ENCODE assay signal across 20 cellular contexts in genomic region chr20:7379206-7379605, GRCh38.
A peak's percentile ranks its signal among the peaks of the same experiment; 100 is the strongest.
DNase-seq lines count a peak whose midpoint lies in the region; ATAC-seq and TF ChIP-seq lines count a peak whose summit lies in the region.
"Had no signal": no experiment of that assay in that cellular context is flagged by ENCODE, and none has a peak within 500 bp of the region (broad histone marks: within the 10 kb centered on the region; RNA-seq: fewer than 3 reads in every experiment).

No MANE protein-coding gene starts in this region.

- H2AFZ ChIP-seq in mammary epithelial cell (ENCODE audit: low read depth, low read length), result peak overlapping the region; percentile 35
- no peak overlapping the region for H2AFZ ChIP-seq in osteoblast (ENCODE audit: low read length)

- H3K9me3 ChIP-seq in mammary epithelial cell (replicated peaks; ENCODE audit: insufficient read depth, low read length) (no peaks in the 10 kb centered on the region), osteoblast (ENCODE audit: low read depth, low read length) (no peaks in the 10 kb centered on the region)
- H3K9me3 ChIP-seq: BLaER1, HAP-1 had no signal

- CTCF ChIA-PET in mammary epithelial cell (lab: Charles Lee; ENCODE audit: low non-redundant PET) (no interaction called here), MCF 10A (lab: Yijun Ruan, JAX) (interaction anchor here (0.6 to 2.5 kb wide), 4 partner anchors 266 to 1343 kb away, joined by 3 to 14 read pairs (median 3); no protein-coding TSS in a partner anchor)

- no peaks in the 10 kb centered on the region for H3K27me3 ChIP-seq in mammary epithelial cell (ENCODE audit: insufficient read depth, low read length)
- no peaks in the 10 kb centered on the region for H3K27me3 ChIP-seq in osteoblast (ENCODE audit: insufficient read depth, low read length)
- H3K27me3 ChIP-seq: BLaER1 had no signal

- TF ChIP-seq CTCF in mammary epithelial cell (conservative IDR thresholded peaks at IDR 0.05 in 1 of 2, IDR thresholded peaks at IDR 0.05 in 1 of 2; ENCODE audit: extremely low read depth in 1 of 2, insufficient read depth in 1 of 2, low read depth in 1 of 2, low read length in 2 of 2), result no peak
- TF ChIP-seq CTCF in MCF 10A (IDR thresholded peaks at IDR 0.05; ENCODE audit: unreplicated experiment), result no peak
- TF ChIP-seq CTCF in osteoblast (IDR thresholded peaks at IDR 0.05; ENCODE audit: extremely low read depth, low read depth, low read length), result no peak

- no peak overlapping the region for H3K4me3 ChIP-seq in mammary epithelial cell (replicated peaks in 1 of 3; ENCODE audit: insufficient read depth in 1 of 3, low read depth in 2 of 3, low read length in 3 of 3)
- no peak overlapping the region for H3K4me3 ChIP-seq in osteoblast (ENCODE audit: insufficient read depth, low read length)
- H3K4me3 ChIP-seq: BLaER1, GM12878, HAP-1 had no signal

- H3K27me3 Mint-ChIP-seq in MCF 10A (ENCODE audit: insufficient read depth, unreplicated experiment), result no peaks in the 10 kb centered on the region
- H3K27me3 Mint-ChIP-seq: B cell; CD4-positive, CD25-positive, alpha-beta regulatory T cell had no signal

- H4K20me1 ChIP-seq in mammary epithelial cell (ENCODE audit: insufficient read depth, low read length) (no peaks in the 10 kb centered on the region), osteoblast (ENCODE audit: insufficient read depth, low read length) (no peaks in the 10 kb centered on the region)
- H4K20me1 ChIP-seq: BLaER1 had no signal

- in situ Hi-C loops in mammary epithelial cell (cut with MboI; ENCODE audit: low sequenced_read_pairs in 2 of 2), result loop anchor here (10.0 to 25.0 kb wide), 2 partner anchors 264 to 483 kb away; no protein-coding TSS in a partner anchor

- no peaks in the 10 kb centered on the region for H3K4me1 Mint-ChIP-seq in MCF 10A (ENCODE audit: insufficient read depth, unreplicated experiment)
- H3K4me1 Mint-ChIP-seq: B cell; CD4-positive, CD25-positive, alpha-beta regulatory T cell had no signal

- dilution Hi-C loops in mammary epithelial cell (cut with HindIII; ENCODE audit: low sequenced_read_pairs), result no loop called here

- H3K79me2 ChIP-seq in mammary epithelial cell (ENCODE audit: insufficient read depth, low read length), result no peaks in the 10 kb centered on the region
- no peaks in the 10 kb centered on the region for H3K79me2 ChIP-seq in osteoblast (ENCODE audit: insufficient read depth, low read length)

- intact Hi-C loops in mammary epithelial cell (cut with micrococcal nuclease), result loop anchor here (5.0 to 10.0 kb wide), 4 partner anchors 77 to 1234 kb away; partner anchors contain the start of gene BMP2
- intact Hi-C loops in MCF 10A (cut with micrococcal nuclease), result loop anchor here (5.0 kb wide), 3 partner anchors 267 to 1112 kb away; no protein-coding TSS in a partner anchor

- POLR2A ChIA-PET in MCF 10A (lab: Yijun Ruan, JAX), result no interaction called here

- H3K36me3 Mint-ChIP-seq in MCF 10A (ENCODE audit: insufficient read depth, unreplicated experiment), result no peaks in the 10 kb centered on the region
- H3K36me3 Mint-ChIP-seq: CD4-positive, CD25-positive, alpha-beta regulatory T cell; CD8-positive, alpha-beta T cell had no signal

- ATAC-seq in activated CD4-positive, CD25-positive, alpha-beta regulatory T cell treated with anti-CD3 and anti-CD28 coated beads, Interleukin-2, amount 50 U/mL, for 24 hours, result no peak
- ATAC-seq: CD8-positive, alpha-beta T cell; GM12878 had no signal

- no peak overlapping the region for H3K4me3 Mint-ChIP-seq in MCF 10A (ENCODE audit: unreplicated experiment)
- H3K4me3 Mint-ChIP-seq: B cell; CD4-positive, CD25-positive, alpha-beta regulatory T cell; CD8-positive, alpha-beta T cell; HFFc6 had no signal

- DNase-seq in mammary epithelial cell, result no peak
- no peak for DNase-seq in MCF 10A (ENCODE audit: unreplicated experiment)
- DNase-seq in epithelial cell of prostate (ENCODE audit: low read depth, low spot score), result peak; percentile 6
- peak; percentile 8 for DNase-seq in osteoblast (ENCODE audit: insufficient read length, low spot score, missing footprints)
- no peak for DNase-seq in stimulated activated CD4-positive, alpha-beta T cell treated with anti-CD3 and anti-CD28 coated beads, Interleukin-1b, Interleukin-23, amount 100 ng/mL, for 48 hours
- DNase-seq: Caco-2; CD4-positive, CD25-positive, alpha-beta regulatory T cell; CD8-positive, alpha-beta T cell; DMS153; DND-41; GDM1; GOT3; HFFc6 had no signal

- no TSS peak for BruUV-seq in mammary epithelial cell (replicated peaks; lab: Mats Ljungman, UMichigan)
- no TSS peak for BruUV-seq in MCF 10A (replicated peaks; lab: Mats Ljungman, UMichigan)

- H3K4me1 ChIP-seq in mammary epithelial cell (ENCODE audit: insufficient read depth, low read length), result peaks cover 4% of the 10 kb centered on the region
- H3K4me1 ChIP-seq in osteoblast (ENCODE audit: insufficient read depth, low read length), result no peaks in the 10 kb centered on the region
- H3K4me1 ChIP-seq: BLaER1, Caco-2, HAP-1 had no signal

- H3K9ac ChIP-seq in mammary epithelial cell (ENCODE audit: insufficient read depth, low read length), result no peak overlapping the region
- H3K9ac ChIP-seq: BLaER1 had no signal

- H3K27ac Mint-ChIP-seq in MCF 10A (ENCODE audit: low read depth, unreplicated experiment), result no peak overlapping the region
- H3K27ac Mint-ChIP-seq: B cell; CD4-positive, CD25-positive, alpha-beta regulatory T cell; CD8-positive, alpha-beta T cell; HFFc6 had no signal

- H3K27ac ChIP-seq in mammary epithelial cell (ENCODE audit: insufficient read depth, low read depth, low read length) (no peak overlapping the region), epithelial cell of prostate (no peak overlapping the region), osteoblast (ENCODE audit: low read depth, low read length) (no peak overlapping the region)
- H3K27ac ChIP-seq: 22Rv1, BLaER1, C4-2B had no signal

- H3K4me2 ChIP-seq in mammary epithelial cell (ENCODE audit: insufficient read depth, low read depth, low read length) (no peak overlapping the region), osteoblast (ENCODE audit: insufficient read depth, low read length) (no peak overlapping the region)
- H3K4me2 ChIP-seq: BLaER1 had no signal

- WGBS in mammary epithelial cell (ENCODE audit: low coverage, missing lambda C conversion rate), result 94% methylated on average over 5 of the region's 5 CpGs

- no peaks in the 10 kb centered on the region for H3K9me3 Mint-ChIP-seq in MCF 10A (ENCODE audit: unreplicated experiment)

- H3K36me3 ChIP-seq in mammary epithelial cell (ENCODE audit: insufficient read depth, low read length), result no peaks in the 10 kb centered on the region
- no peaks in the 10 kb centered on the region for H3K36me3 ChIP-seq in osteoblast (ENCODE audit: insufficient read depth, low read length)
- H3K36me3 ChIP-seq: BLaER1, HAP-1 had no signal

Comparison
In these comparisons a context has a peak if more than half of its experiments do, and no peak if none do; other contexts are left out.
1. DNase-seq: peak in epithelial cell of prostate (single experiment) and osteoblast (single experiment); none in mammary epithelial cell (single experiment), MCF 10A (single experiment) and stimulated activated CD4-positive, alpha-beta T cell treated with anti-CD3 and anti-CD28 coated beads, Interleukin-1b, Interleukin-23, amount 100 ng/mL, for 48 hours (single experiment).